In genomic region chr6:139375239-139376053, GRCh38 we compare ENCODE assay signal across 8 cellular contexts. TPM values are rescaled to one million over a fixed set of nuclear protein-coding genes. Genes with fewer than 3 reads are reported as not detected.
DNase-seq lines count a peak whose midpoint lies in the region; ATAC-seq and TF ChIP-seq lines count a peak whose summit lies in the region.

No MANE protein-coding gene starts in this region.

- ATAC-seq in GM19025 (IDR thresholded peaks at IDR 0.05; ENCODE audit: low read depth, unreplicated experiment), result peak; percentile 47
- ATAC-seq in HG03280 (IDR thresholded peaks at IDR 0.05; ENCODE audit: unreplicated experiment), result peak; percentile 58

- no peaks in the 10 kb centered on the region for H3K27me3 ChIP-seq in kidney epithelial cell (ENCODE audit: control insufficient read depth, insufficient read depth, low read length)

- H3K36me3 ChIP-seq in kidney epithelial cell (ENCODE audit: control insufficient read depth, insufficient read depth, low read length), result no peaks in the 10 kb centered on the region

- TF ChIP-seq CTCF in AG09309 (IDR thresholded peaks at IDR 0.05; ENCODE audit: control insufficient read depth, insufficient read depth, low read depth, low read length, missing control alignments) (peak; percentile 27), kidney epithelial cell (IDR thresholded peaks at IDR 0.05; ENCODE audit: insufficient read depth, low read length, poor library complexity, severe bottlenecking) (peak; percentile 18)

- H3K4me3 ChIP-seq in AG09309 (ENCODE audit: control insufficient read depth, low read depth, low read length) (peak overlapping the region; percentile 66), kidney epithelial cell (ENCODE audit: low read depth, low read length) (peak overlapping the region; percentile 74)

- DNase-seq in AG09309 (ENCODE audit: low read depth), result peak; percentile 99
- DNase-seq in NCI-H345 treated with DMSO at 0.1 percent for 48 hours (lab: John Stamatoyannopoulos, UW; ENCODE audit: unreplicated experiment), result peak; percentile 88
- peak; percentile 63 for DNase-seq in activated CD4-positive, CD25-positive, alpha-beta regulatory T cell treated with anti-CD3 and anti-CD28 coated beads, Interleukin-2, amount 50 U/mL, for 16 hours (ENCODE audit: low read depth, low spot score)
- DNase-seq in cerebellar cortex (ENCODE audit: low spot score), result peak; percentile 99
- peak; percentile 93 for DNase-seq in kidney epithelial cell (ENCODE audit: low read depth)
- peak; percentile 88 for DNase-seq in stimulated activated CD4-positive, alpha-beta T cell treated with anti-CD3 and anti-CD28 coated beads, Interleukin-15, amount 100 ng/mL, for 24 hours

RNA-seq across cellular contexts. Expression of gene CITED2, which starts 1.0 kb away (rescaled TPM):
- 74.2 and 97.9 TPM in 2 replicates for total RNA-seq in kidney epithelial cell

Comparison
In these comparisons a context has a peak if more than half of its experiments do, and no peak if none do; other contexts are left out.
1. Peak in every context shown above with its lines: DNase-seq, ATAC-seq and H3K4me3 ChIP-seq.